In the genomic region with DNA sequence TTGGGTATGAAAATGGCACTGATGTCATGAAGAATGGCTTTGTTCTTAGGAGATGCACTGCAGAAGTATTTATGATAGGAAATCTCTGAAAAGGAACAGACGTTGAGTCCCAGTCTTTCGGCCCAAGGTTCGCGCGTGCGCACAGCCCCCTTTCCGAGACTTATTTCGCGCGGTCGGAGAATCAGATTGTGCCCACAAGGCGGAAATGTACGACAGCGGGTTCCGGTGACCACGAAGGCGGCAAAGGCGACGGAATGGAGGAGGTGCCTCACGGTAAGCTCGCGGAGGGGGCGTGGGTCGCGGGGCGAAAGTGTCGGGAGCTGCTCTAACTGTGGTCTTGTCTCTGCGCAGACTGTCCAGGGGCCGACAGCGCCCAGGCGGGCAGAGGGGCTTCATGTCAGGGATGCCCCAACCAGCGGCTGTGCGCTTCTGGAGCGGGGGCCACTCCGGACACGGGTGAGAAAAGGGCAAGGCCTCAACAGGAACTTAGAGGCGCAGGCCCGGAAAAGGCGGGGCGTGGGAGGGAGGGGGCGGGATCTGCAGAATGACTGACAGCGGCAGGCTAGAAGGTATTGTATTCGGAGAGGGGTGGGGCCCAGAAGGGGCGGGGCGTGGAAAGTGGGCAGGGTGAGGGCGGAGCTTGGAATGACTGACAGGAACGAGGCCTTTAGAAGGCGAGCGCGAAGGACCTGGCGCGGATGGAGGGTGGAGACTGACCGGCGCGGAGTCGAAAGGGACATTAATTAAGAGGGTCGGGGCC, we compare ENCODE assay signal across 8 cellular contexts. TPM values are rescaled to one million over a fixed set of nuclear protein-coding genes. Genes with fewer than 3 reads are reported as not detected.
DNase-seq lines count a peak whose midpoint lies in the region; ATAC-seq, FAIRE-seq and TF ChIP-seq lines count a peak whose summit lies in the region.

Gene NUBP1 (plus strand): TSS at position 233 of the 760 bp plus-strand sequence. CDS start 22 bp downstream, at position 255.

- ATAC-seq in GM19025 (IDR thresholded peaks at IDR 0.05; ENCODE audit: low read depth, unreplicated experiment): peak; percentile 82
- peak; percentile 79 for ATAC-seq in HG03342 (IDR thresholded peaks at IDR 0.05; ENCODE audit: unreplicated experiment)

- FAIRE-seq in keratinocyte (lab: Jason Lieb, UNC): peak; percentile 13

- H3K9me3 ChIP-seq in keratinocyte (ENCODE audit: control insufficient read depth, low read depth, low read length): no peaks in the 10 kb centered on the region

- dilution Hi-C loops in keratinocyte (cut with MboI; ENCODE audit: extremely low pct_ligation_motif_present, low sequenced_read_pairs): loop anchor here (25.0 kb wide), 1 partner anchor 169 kb away; no protein-coding TSS in a partner anchor

- peaks cover 8% of the 10 kb centered on the region for H3K4me1 ChIP-seq in keratinocyte (ENCODE audit: control insufficient read depth, extremely low read depth, insufficient read depth, low read length)

- peak within 1 kb of the TSS; percentile 83 for H3K4me2 ChIP-seq in keratinocyte (ENCODE audit: control insufficient read depth, extremely low read depth, insufficient read depth, low read depth, low read length)

- H3K79me2 ChIP-seq in keratinocyte (ENCODE audit: control insufficient read depth, insufficient read depth, low read length): no peaks in the 10 kb centered on the region

- peaks cover 0 to 2% of the 10 kb centered on the region in 2 experiments for H3K36me3 ChIP-seq in keratinocyte (ENCODE audit: control insufficient read depth in 2 of 2, extremely low read depth in 1 of 2, insufficient read depth in 2 of 2, low read length in 2 of 2)

- DNase-seq in AG09309 (ENCODE audit: low read depth) (peak; percentile 93), NCI-H446 treated with DMSO at 0.1 percent for 48 hours (lab: John Stamatoyannopoulos, UW) (peak; percentile 87), cerebellar nuclear complex (lab: John Stamatoyannopoulos, UW) (peak; percentile 97), keratinocyte (ENCODE audit: low read depth, low spot score) (peak; percentile 83)
- DNase-seq in activated CD4-positive, CD25-positive, alpha-beta regulatory T cell treated with anti-CD3 and anti-CD28 coated beads, Interleukin-2, amount 50 U/mL, for 72 hours: peak; percentile 99
- DNase-seq in stimulated activated CD4-positive, alpha-beta T cell treated with anti-CD3 and anti-CD28 coated beads, Interleukin-15, amount 100 ng/mL, for 1 hour (ENCODE audit: low read depth in 1 of 2, low spot score in 1 of 2): peak; percentile 99 to 100

- H3K27ac ChIP-seq in keratinocyte (ENCODE audit: control insufficient read depth, insufficient read depth, low read length): peak within 1 kb of the TSS; percentile 92

- H3K4me3 ChIP-seq in AG09309 (ENCODE audit: control insufficient read depth, low read depth, low read length) (peak within 1 kb of the TSS; percentile 68), keratinocyte (ENCODE audit: control insufficient read depth in 2 of 3, extremely low read depth in 1 of 3, insufficient read depth in 2 of 3, low read depth in 1 of 3, low read length in 3 of 3) (peak within 1 kb of the TSS; percentile 71 to 84 (median 75))

- H3K9ac ChIP-seq in keratinocyte (ENCODE audit: control insufficient read depth, extremely low read depth, insufficient read depth, low read length): peak within 1 kb of the TSS; percentile 96

- H3K9me1 ChIP-seq in keratinocyte (ENCODE audit: control insufficient read depth, extremely low read depth, insufficient read depth, low read length): no peaks in the 10 kb centered on the region

- no peak for TF ChIP-seq CTCF in AG09309 (IDR thresholded peaks at IDR 0.05; ENCODE audit: control insufficient read depth, insufficient read depth, low read depth, low read length, missing control alignments)
- no peak for TF ChIP-seq CTCF in keratinocyte (optimal IDR thresholded peaks at IDR 0.05 in 1 of 3, IDR thresholded peaks at IDR 0.05 in 1 of 3, conservative IDR thresholded peaks at IDR 0.05 in 1 of 3; ENCODE audit: extremely low read depth in 1 of 3, insufficient read depth in 2 of 3, low read length in 3 of 3)

- peak within 1 kb of the TSS; percentile 96 for H2AFZ ChIP-seq in keratinocyte (ENCODE audit: control insufficient read depth, low read length)

- H3K27me3 ChIP-seq in keratinocyte (ENCODE audit: control insufficient read depth, extremely low read depth, insufficient read depth, low read length): no peaks in the 10 kb centered on the region

- H4K20me1 ChIP-seq in keratinocyte (ENCODE audit: control insufficient read depth, extremely low read depth, insufficient read depth, low read length): no peaks in the 10 kb centered on the region

RNA-seq across cellular contexts. Expression of gene NUBP1, which starts in this region (rescaled TPM):
- 16.7 to 28.4 TPM (median 22.2 TPM) in 3 replicates for polyA plus RNA-seq in keratinocyte
- 29.6 TPM for polyA plus RNA-seq in keratinocyte (2011; ENCODE audit: low read depth)
- 17.7 and 22.5 TPM in 2 replicates for polyA plus RNA-seq in keratinocyte (2011; cell fraction: cytosol; rRNA removed)
- 14.7 and 16.4 TPM in 2 replicates for polyA plus RNA-seq in keratinocyte (2011; cell fraction: nucleus; rRNA removed)
- polyA plus RNA-seq in keratinocyte (2012; ENCODE audit: low replicate concordance): 12.8 and 22.0 TPM in 2 replicates
- polyA minus RNA-seq in keratinocyte: 10.1 to 12.8 TPM (median 11.4 TPM) in 3 replicates
- polyA minus RNA-seq in keratinocyte (2011; cell fraction: cytosol; rRNA and poly(A)+ RNA removed): 21.3 TPM
- 4.6 and 4.7 TPM in 2 replicates for polyA minus RNA-seq in keratinocyte (2011; cell fraction: nucleus; rRNA and poly(A)+ RNA removed)

Comparison
In these comparisons a context has a peak if more than half of its experiments do, and no peak if none do; other contexts are left out.
1. Peak in every context shown above with its lines: DNase-seq, ATAC-seq, H3K4me3 ChIP-seq and H3K27ac ChIP-seq.